11 cellular contexts compared by ENCODE assay signal in the genomic region with DNA sequence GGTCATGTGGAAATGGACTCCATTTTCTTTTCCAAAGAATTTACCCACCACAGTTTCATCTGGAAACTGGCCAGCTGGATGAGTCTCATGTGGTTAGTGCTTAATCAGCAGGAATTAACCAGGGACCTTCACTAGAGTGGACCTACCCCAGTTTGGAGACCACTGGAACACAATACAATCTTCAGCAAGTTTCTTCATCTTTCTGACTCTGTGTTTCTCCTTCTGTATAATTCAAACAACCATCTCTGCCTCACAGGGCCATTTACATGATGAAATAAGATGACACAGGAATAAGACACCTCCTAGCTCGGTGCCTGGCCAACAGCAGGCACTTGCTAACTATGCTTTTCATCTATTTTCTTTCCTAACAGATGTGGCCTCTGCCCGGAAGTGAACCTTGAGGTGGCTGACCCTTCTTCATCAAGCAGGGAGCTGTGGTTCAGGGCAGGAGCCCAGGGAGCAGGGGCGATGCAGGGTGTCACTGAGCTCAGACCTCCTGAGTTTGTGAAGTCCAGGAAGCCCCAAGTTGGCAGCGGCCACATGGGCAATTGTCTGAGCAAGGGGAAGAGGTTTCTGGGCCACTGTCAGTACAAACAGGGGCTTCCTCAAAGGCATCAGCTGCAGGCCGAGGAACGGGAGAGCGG.
DNase-seq lines count a peak whose midpoint lies in the region; ATAC-seq and TF ChIP-seq lines count a peak whose summit lies in the region.
"Had no signal": no experiment of that assay in that cellular context is flagged by ENCODE, and none has a peak within 500 bp of the region (broad histone marks: within the 10 kb centered on the region; RNA-seq: fewer than 3 reads in every experiment).

No MANE protein-coding gene starts in this region.

- CTCF ChIA-PET in activated CD4-positive, alpha-beta memory T cell treated with anti-CD3 and anti-CD28 coated beads for 36 hours (lab: Charles Lee), result interaction anchor here (1.0 kb wide), 1 partner anchor 861 kb away, joined by 3 read pairs; no protein-coding TSS in a partner anchor
- CTCF ChIA-PET in activated CD4-positive, alpha-beta memory T cell treated with anti-CD3 and anti-CD28 coated beads, Interleukin-2, amount 10 ng/mL, durations not matched to agents 7 days and 5 days (lab: Charles Lee), result no interaction called here

- no peak overlapping the region for H3K4me3 ChIP-seq in fibroblast of pulmonary artery (replicated peaks; ENCODE audit: low read depth, low read length)
- H3K4me3 ChIP-seq: SK-N-MC, transverse colon had no signal

- no peak overlapping the region for H3K4me3 Mint-ChIP-seq in activated CD4-positive, alpha-beta memory T cell treated with anti-CD3 and anti-CD28 coated beads for 36 hours
- no peak overlapping the region for H3K4me3 Mint-ChIP-seq in activated CD4-positive, alpha-beta memory T cell treated with anti-CD3 and anti-CD28 coated beads, Interleukin-2, amount 10 ng/mL, durations not matched to agents 7 days and 5 days
- H3K4me3 Mint-ChIP-seq in stimulated activated naive CD8-positive, alpha-beta T cell treated with anti-CD3 and anti-CD28 coated beads, Interleukin-15, amount 100 ng/mL, for 72 hours, result peak overlapping the region; percentile 14 to 21

- intact Hi-C loops in activated CD4-positive, alpha-beta memory T cell treated with anti-CD3 and anti-CD28 coated beads for 36 hours (cut with micrococcal nuclease), result no loop called here

- no peaks in the 10 kb centered on the region for H3K36me3 Mint-ChIP-seq in activated CD4-positive, alpha-beta memory T cell treated with anti-CD3 and anti-CD28 coated beads for 36 hours
- no peaks in the 10 kb centered on the region for H3K36me3 Mint-ChIP-seq in activated CD4-positive, alpha-beta memory T cell treated with anti-CD3 and anti-CD28 coated beads, Interleukin-2, amount 10 ng/mL, durations not matched to agents 7 days and 5 days (ENCODE audit: low read depth)

- no peak for TF ChIP-seq CTCF in fibroblast of pulmonary artery (IDR thresholded peaks at IDR 0.05; ENCODE audit: low read length, missing control alignments)

- no peaks in the 10 kb centered on the region for H3K9me3 Mint-ChIP-seq in activated CD4-positive, alpha-beta memory T cell treated with anti-CD3 and anti-CD28 coated beads for 36 hours
- H3K9me3 Mint-ChIP-seq in activated CD4-positive, alpha-beta memory T cell treated with anti-CD3 and anti-CD28 coated beads, Interleukin-2, amount 10 ng/mL, durations not matched to agents 7 days and 5 days, result no peaks in the 10 kb centered on the region
- no peaks in the 10 kb centered on the region for H3K9me3 Mint-ChIP-seq in stimulated activated naive CD8-positive, alpha-beta T cell treated with anti-CD3 and anti-CD28 coated beads, Interleukin-15, amount 100 ng/mL, for 72 hours

- no peaks in the 10 kb centered on the region for H3K27me3 Mint-ChIP-seq in activated CD4-positive, alpha-beta memory T cell treated with anti-CD3 and anti-CD28 coated beads for 36 hours
- H3K27me3 Mint-ChIP-seq in activated CD4-positive, alpha-beta memory T cell treated with anti-CD3 and anti-CD28 coated beads, Interleukin-2, amount 10 ng/mL, durations not matched to agents 7 days and 5 days, result peaks cover 4% of the 10 kb centered on the region
- H3K27me3 Mint-ChIP-seq in stimulated activated naive CD8-positive, alpha-beta T cell treated with anti-CD3 and anti-CD28 coated beads, Interleukin-15, amount 100 ng/mL, for 72 hours, result no peaks in the 10 kb centered on the region

- H3K4me1 Mint-ChIP-seq in activated CD4-positive, alpha-beta memory T cell treated with anti-CD3 and anti-CD28 coated beads for 36 hours (ENCODE audit: low read depth), result peaks cover 14% of the 10 kb centered on the region
- peaks cover 2% of the 10 kb centered on the region for H3K4me1 Mint-ChIP-seq in activated CD4-positive, alpha-beta memory T cell treated with anti-CD3 and anti-CD28 coated beads, Interleukin-2, amount 10 ng/mL, durations not matched to agents 7 days and 5 days
- H3K4me1 Mint-ChIP-seq in stimulated activated naive CD8-positive, alpha-beta T cell treated with anti-CD3 and anti-CD28 coated beads, Interleukin-15, amount 100 ng/mL, for 72 hours, result peaks cover 14% of the 10 kb centered on the region

- POLR2A ChIA-PET in activated CD4-positive, alpha-beta memory T cell treated with anti-CD3 and anti-CD28 coated beads for 36 hours (lab: Charles Lee), result no interaction called here
- POLR2A ChIA-PET in activated CD4-positive, alpha-beta memory T cell treated with anti-CD3 and anti-CD28 coated beads, Interleukin-2, amount 10 ng/mL, durations not matched to agents 7 days and 5 days (lab: Charles Lee), result no interaction called here

- peak; percentile 37 for ATAC-seq in stimulated activated naive CD8-positive, alpha-beta T cell treated with anti-CD3 and anti-CD28 coated beads, Interleukin-15, amount 100 ng/mL, for 72 hours
- ATAC-seq in GM21390 (IDR thresholded peaks at IDR 0.05; ENCODE audit: unreplicated experiment), result no peak

- peak overlapping the region; percentile 21 for H3K27ac Mint-ChIP-seq in activated CD4-positive, alpha-beta memory T cell treated with anti-CD3 and anti-CD28 coated beads for 36 hours
- H3K27ac Mint-ChIP-seq in activated CD4-positive, alpha-beta memory T cell treated with anti-CD3 and anti-CD28 coated beads, Interleukin-2, amount 10 ng/mL, durations not matched to agents 7 days and 5 days, result no peak overlapping the region
- peak overlapping the region; percentile 82 to 86 for H3K27ac Mint-ChIP-seq in stimulated activated naive CD8-positive, alpha-beta T cell treated with anti-CD3 and anti-CD28 coated beads, Interleukin-15, amount 100 ng/mL, for 72 hours

- no peak for DNase-seq in activated CD4-positive, alpha-beta memory T cell treated with anti-CD3 and anti-CD28 coated beads for 36 hours
- DNase-seq in activated CD4-positive, alpha-beta memory T cell treated with anti-CD3 and anti-CD28 coated beads, Interleukin-2, amount 10 ng/mL, durations not matched to agents 7 days and 5 days, result no peak
- DNase-seq in T1000 (lab: John Stamatoyannopoulos, UW) (peak; percentile 36), fibroblast of pulmonary artery (ENCODE audit: low read depth) (peak; percentile 18), cortex of kidney (lab: John Stamatoyannopoulos, UW) (no peak), NCI-H2081 treated with DMSO at 0.1 percent for 48 hours (lab: John Stamatoyannopoulos, UW) (no peak)
- DNase-seq in stimulated activated naive CD8-positive, alpha-beta T cell treated with anti-CD3 and anti-CD28 coated beads, Interleukin-15, amount 100 ng/mL, for 72 hours, result no peak
- DNase-seq: NCI-H2171 treated with DMSO at 0.1 percent for 48 hours, transverse colon had no signal

Comparison
In these comparisons a context has a peak if more than half of its experiments do, and no peak if none do; other contexts are left out.
1. DNase-seq: peak in T1000 (single experiment) and fibroblast of pulmonary artery (single experiment); none in activated CD4-positive, alpha-beta memory T cell treated with anti-CD3 and anti-CD28 coated beads for 36 hours (single experiment), activated CD4-positive, alpha-beta memory T cell treated with anti-CD3 and anti-CD28 coated beads, Interleukin-2, amount 10 ng/mL, durations not matched to agents 7 days and 5 days (single experiment), stimulated activated naive CD8-positive, alpha-beta T cell treated with anti-CD3 and anti-CD28 coated beads, Interleukin-15, amount 100 ng/mL, for 72 hours (0 of 2), cortex of kidney (single experiment) and NCI-H2081 treated with DMSO at 0.1 percent for 48 hours (single experiment).
2. H3K4me3 Mint-ChIP-seq: peak in stimulated activated naive CD8-positive, alpha-beta T cell treated with anti-CD3 and anti-CD28 coated beads, Interleukin-15, amount 100 ng/mL, for 72 hours (2 of 2); none in activated CD4-positive, alpha-beta memory T cell treated with anti-CD3 and anti-CD28 coated beads for 36 hours (single experiment) and activated CD4-positive, alpha-beta memory T cell treated with anti-CD3 and anti-CD28 coated beads, Interleukin-2, amount 10 ng/mL, durations not matched to agents 7 days and 5 days (single experiment).